20 cellular contexts compared by ENCODE assay signal in the genomic region with DNA sequence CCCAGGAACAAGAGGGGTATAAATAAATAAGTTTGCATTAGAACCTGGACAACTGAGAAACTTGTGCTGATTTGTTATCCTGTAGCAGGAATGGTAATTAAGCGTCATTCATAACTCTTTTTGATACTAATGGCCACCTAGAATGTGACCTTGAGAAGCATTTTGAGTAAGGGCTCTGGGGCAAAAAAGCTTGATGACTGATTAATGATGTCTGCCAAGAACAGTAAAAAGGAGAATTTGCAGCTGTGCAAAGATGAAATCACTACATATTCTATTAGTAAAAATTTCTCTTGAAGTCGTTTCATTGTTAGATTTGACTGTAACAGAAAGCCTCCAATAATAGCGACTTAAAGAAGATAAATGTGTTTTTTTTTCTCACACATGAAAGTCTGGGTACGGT.
"Had no signal": no experiment of that assay in that cellular context is flagged by ENCODE, and none has a peak within 500 bp of the region (broad histone marks: within the 10 kb centered on the region; RNA-seq: fewer than 3 reads in every experiment).

No MANE protein-coding gene starts in this region.

- H3K27ac ChIP-seq: RWPE1 had no signal

- DNase-seq: IMR-90; Karpas-422; KG1; MM.1S; NCI-H1092 treated with DMSO at 0.1 percent for 48 hours; NCI-H1436; NCI-H187; NCI-H2029; NCI-H2081 treated with DMSO at 0.1 percent for 48 hours; NCI-H2171; NCI-H226; NCI-H446; NCI-H510A; NCI-H69; NK-92 treated with Interleukin-12 subunit alpha and Interleukin-12 subunit beta, amount 100 ng/mL, for 24 hours; PC-3; SHP77 had no signal

- ATAC-seq: HepG2, Panc1, PC-3 had no signal

- FAIRE-seq: HepG2 had no signal
